Comparison of ENCODE assay signal across 16 cellular contexts in genomic region chr17:4777969-4778760, GRCh38. TPM values are rescaled to one million over a fixed set of nuclear protein-coding genes. Genes with fewer than 3 reads are reported as not detected.
"Had no signal": no experiment of that assay in that cellular context is flagged by ENCODE, and none has a peak within 500 bp of the region (broad histone marks: within the 10 kb centered on the region; RNA-seq: fewer than 3 reads in every experiment).

No MANE protein-coding gene starts in this region.

- H2AFZ ChIP-seq: neural progenitor cell had no signal

- H3K36me3 ChIP-seq: breast epithelium, esophagus muscularis mucosa, neural progenitor cell, pancreas had no signal

- H3K27ac ChIP-seq: breast epithelium, dorsolateral prefrontal cortex, esophagus muscularis mucosa, neural progenitor cell, pancreas had no signal

- H3K9me3 ChIP-seq: breast epithelium, esophagus muscularis mucosa, pancreas had no signal

- H3K4me2 ChIP-seq: neural progenitor cell had no signal

- H3K9ac ChIP-seq: neural progenitor cell had no signal

- DNase-seq: activated B cell treated with CpG ODN at 0.5 μM for 24 hours; activated CD4-positive, alpha-beta T cell treated with anti-CD3 and anti-CD28 coated beads, Interleukin-2, amount 50 U/mL, for 1 hour; activated T-cell treated with anti-CD3 and anti-CD28 coated beads, Interleukin-2, amount 50 U/mL, for 1 hour; anterior cingulate cortex; dorsolateral prefrontal cortex; midbrain; pancreas; stimulated activated CD4-positive, alpha-beta T cell treated with anti-CD3 and anti-CD28 coated beads, Interleukin-4, amount 100 ng/mL, for 1 hour had no signal

- H3K4me3 ChIP-seq: breast epithelium, dorsolateral prefrontal cortex, esophagus muscularis mucosa, neural progenitor cell, pancreas had no signal

- ATAC-seq: pancreas had no signal

- H3K4me1 ChIP-seq: breast epithelium, esophagus muscularis mucosa, neural progenitor cell, pancreas had no signal

RNA-seq across cellular contexts. Expression of gene TM4SF5, which starts 6.5 kb away (rescaled TPM):
- total RNA-seq: activated B cell treated with CpG ODN at 0.5 μM for 24 hours, breast epithelium, cerebellum, dorsolateral prefrontal cortex, esophagus muscularis mucosa, lower leg skin, temporal lobe, ureter had no signal
- polyA plus RNA-seq: keratinocyte had no signal

RNA-seq across cellular contexts. Expression of gene VMO1, which starts 8.0 kb away (rescaled TPM):
- total RNA-seq: activated B cell treated with CpG ODN at 0.5 μM for 24 hours, cerebellum had no signal

RNA-seq across cellular contexts. Expression of gene GLTPD2, which starts 10.6 kb away (rescaled TPM):
- total RNA-seq: activated B cell treated with CpG ODN at 0.5 μM for 24 hours, breast epithelium, cerebellum, esophagus muscularis mucosa, temporal lobe, ureter had no signal
- polyA plus RNA-seq: keratinocyte had no signal
